In the genomic region with DNA sequence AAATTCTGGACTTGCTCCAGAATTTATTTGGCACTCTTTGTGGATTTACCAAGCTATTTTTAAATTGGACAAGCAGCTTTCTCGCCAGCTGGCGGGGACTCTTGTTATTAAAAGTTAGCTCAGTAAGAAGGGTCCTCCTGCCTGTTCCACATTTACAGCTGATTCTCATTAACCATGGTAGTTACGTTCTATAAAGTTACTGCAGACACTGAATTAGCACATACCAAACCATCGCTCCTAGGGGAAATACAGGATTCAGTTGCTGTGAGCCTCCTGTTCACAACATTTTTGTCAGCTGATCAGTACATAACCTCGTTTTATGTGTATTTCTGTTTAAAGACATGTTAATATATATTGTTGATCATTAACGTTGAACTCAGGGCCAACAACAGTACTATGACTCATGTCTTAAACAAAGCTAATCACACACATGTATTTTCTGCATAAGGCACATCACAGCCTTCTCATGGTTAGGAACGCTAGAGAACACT, we compare ENCODE assay signal across 16 cellular contexts. TPM values are rescaled to one million over a fixed set of nuclear protein-coding genes. Genes with fewer than 3 reads are reported as not detected.
DNase-seq lines count a peak whose midpoint lies in the region; ATAC-seq and TF ChIP-seq lines count a peak whose summit lies in the region.
"Had no signal": no experiment of that assay in that cellular context is flagged by ENCODE, and none has a peak within 500 bp of the region (broad histone marks: within the 10 kb centered on the region; RNA-seq: fewer than 3 reads in every experiment).

No MANE protein-coding gene starts in this region.

- H3K27me3 ChIP-seq in PC-3 (ENCODE audit: low read length) = no peaks in the 10 kb centered on the region
- no peaks in the 10 kb centered on the region for H3K27me3 ChIP-seq in skeletal muscle tissue (ENCODE audit: control insufficient read depth in 3 of 3, insufficient read depth in 3 of 3, low read length in 3 of 3)

- CTCF ChIA-PET in PC-3 (lab: Charles Lee) = no interaction called here

- peak overlapping the region; percentile 57; the same call in 1 of the 2 replicates for H3K4me2 ChIP-seq in PC-3 (ENCODE audit: low read length)

- no peak overlapping the region for H3K9ac ChIP-seq in PC-3 (ENCODE audit: low read length)
- H3K9ac ChIP-seq in skeletal muscle tissue (ENCODE audit: low read depth in 1 of 3, low read length in 3 of 3) = peak overlapping the region; percentile 1 to 54 (median 25)

- DNase-seq in DMS79 (lab: John Stamatoyannopoulos, UW) = peak; percentile 13
- no peak for DNase-seq in PC-3
- DNase-seq in glomerular visceral epithelial cell (ENCODE audit: extremely low spot score) = peak; percentile 6
- DNase-seq in stimulated activated CD4-positive, alpha-beta T cell treated with anti-CD3 and anti-CD28 coated beads, Interleukin-2, amount 100 ng/mL, for 24 hours = no peak
- no peak for DNase-seq in SK-N-DZ (ENCODE audit: low spot score)
- no peak for DNase-seq in NCI-H1436 (lab: John Stamatoyannopoulos, UW)
- DNase-seq: lower lobe of right lung, NCI-H2227 treated with DMSO at 0.1 percent for 48 hours, SHP77 had no signal

- POLR2A ChIA-PET in PC-3 (lab: Charles Lee; ENCODE audit: unreplicated experiment) = no interaction called here

- H2AFZ ChIP-seq in PC-3 (ENCODE audit: low read length) = no peak overlapping the region

- no TSS peak for BruUV-seq in PC-3 (replicated peaks; lab: Mats Ljungman, UMichigan)

- no peaks in the 10 kb centered on the region for H3F3A ChIP-seq in PC-3 (ENCODE audit: low read length, unreplicated experiment)

- H3K9me3 ChIP-seq in PC-3 (ENCODE audit: low read length) = no peaks in the 10 kb centered on the region
- no peaks in the 10 kb centered on the region for H3K9me3 ChIP-seq in skeletal muscle tissue (ENCODE audit: control insufficient read depth in 3 of 3, low read length in 3 of 3)
- H3K9me3 ChIP-seq: lower lobe of right lung had no signal

- no peaks in the 10 kb centered on the region; the same call in 1 of the 2 replicates for H4K20me1 ChIP-seq in PC-3 (ENCODE audit: low read length)

- peaks cover 58% of the 10 kb centered on the region for H3K4me1 ChIP-seq in PC-3 (ENCODE audit: insufficient read depth, low read length)
- H3K4me1 ChIP-seq in skeletal muscle tissue (ENCODE audit: control insufficient read depth in 3 of 3, insufficient read depth in 3 of 3, low read length in 3 of 3) = peaks cover 43 to 56% (median 48%) of the 10 kb centered on the region in 3 donors

- no peak for TF ChIP-seq CTCF in PC-3 (conservative IDR thresholded peaks at IDR 0.05; ENCODE audit: low read depth, low read length)

- H3K27ac ChIP-seq in PC-3 (ENCODE audit: low read length) = peak overlapping the region; percentile 68; the same call in 1 of the 2 replicates
- H3K27ac ChIP-seq in skeletal muscle tissue (ENCODE audit: low read depth, low read length) = peak overlapping the region; percentile 71
- H3K27ac ChIP-seq: lower lobe of right lung had no signal

- peaks cover 12% of the 10 kb centered on the region for H3K79me2 ChIP-seq in PC-3 (ENCODE audit: low read length)

- intact Hi-C loops in PC-3 (cut with micrococcal nuclease) = loop anchor here (1.0 kb wide), 1 partner anchor 138 kb away; no protein-coding TSS in a partner anchor

- no peak overlapping the region for H3K4me3 ChIP-seq in PC-3 (ENCODE audit: low read length)
- peak overlapping the region; percentile 15 to 57 (median 34) for H3K4me3 ChIP-seq in skeletal muscle tissue (ENCODE audit: low read length in 3 of 3)
- H3K4me3 ChIP-seq: K562, lower lobe of right lung had no signal

- ATAC-seq in PC-3 (no peak), HG03039 (IDR thresholded peaks at IDR 0.05; ENCODE audit: unreplicated experiment) (no peak)
- ATAC-seq: K562, lower lobe of right lung had no signal

- H3K9me2 ChIP-seq in PC-3 (replicated peaks; ENCODE audit: low read length) = no peaks in the 10 kb centered on the region

- peaks cover 5% of the 10 kb centered on the region; the same call in 1 of the 2 replicates for H3K36me3 ChIP-seq in PC-3 (ENCODE audit: low read depth, low read length)
- H3K36me3 ChIP-seq in skeletal muscle tissue (ENCODE audit: control insufficient read depth in 3 of 3, insufficient read depth in 3 of 3, low read length in 3 of 3) = peaks cover 17 to 33% (median 26%) of the 10 kb centered on the region in 3 donors

RNA-seq across cellular contexts. Expression of a gene that starts 4.2 kb away (rescaled TPM):
- 3.6 and 11.5 TPM in 2 replicates for total RNA-seq in PC-3 (2014; rRNA removed)
- total RNA-seq in skeletal muscle tissue = 90.8 TPM
- polyA plus RNA-seq in SK-N-DZ (2014; cell fraction: cytosol; rRNA removed) = 9.4 and 10.8 TPM in 2 replicates
- polyA plus RNA-seq in SK-N-DZ (2014; cell fraction: nucleus; rRNA removed) = 2.4 and 4.8 TPM in 2 replicates

RNA-seq across cellular contexts. Expression of a gene that starts 12.1 kb away (rescaled TPM):
- total RNA-seq in PC-3 (2014; rRNA removed) = under 0.01 and 0.11 TPM in 2 replicates
- 1.0 TPM for total RNA-seq in skeletal muscle tissue
- polyA plus RNA-seq in SK-N-DZ (2014; cell fraction: cytosol; rRNA removed) = 0.03 TPM in 1 of 2 replicates, not detected in the other
- 0.06 TPM in 1 of 2 replicates, not detected in the other for polyA plus RNA-seq in SK-N-DZ (2014; cell fraction: nucleus; rRNA removed)
- total RNA-seq: activated T-helper 1 cell treated with anti-CD3 and anti-CD28 coated beads, Interleukin-12 subunit alpha, Interleukin-12 subunit beta, Interleukin-2, Interleukin-4 antibody, amounts not matched to agents 30 ng/mL and 10 ng/mL and 1 ng/mL, durations not matched to agents 14 hours and 24 hours and 36 hours; glomerular endothelial cell; pulmonary artery endothelial cell had no signal

RNA-seq across cellular contexts. Expression of a gene that starts 48.7 kb away (rescaled TPM):
- total RNA-seq in PC-3 (2014; rRNA removed) (not detected in 2 replicates), skeletal muscle tissue (0.52 TPM)
- 0.16 TPM in 1 of 2 replicates, not detected in the other for polyA plus RNA-seq in SK-N-DZ (2014; cell fraction: cytosol; rRNA removed)
- not detected in 2 replicates for polyA plus RNA-seq in SK-N-DZ (2014; cell fraction: nucleus; rRNA removed)
- total RNA-seq: activated T-helper 1 cell treated with anti-CD3 and anti-CD28 coated beads, Interleukin-12 subunit alpha, Interleukin-12 subunit beta, Interleukin-2, Interleukin-4 antibody, amounts not matched to agents 30 ng/mL and 10 ng/mL and 1 ng/mL, durations not matched to agents 14 hours and 24 hours and 36 hours; glomerular endothelial cell; K562; lower lobe of right lung; pulmonary artery endothelial cell had no signal
- polyA plus RNA-seq: K562, urinary bladder had no signal

Comparison
In these comparisons a context has a peak if more than half of its experiments do, and no peak if none do; other contexts are left out.
1. DNase-seq: peak in DMS79 (single experiment) and glomerular visceral epithelial cell (single experiment); none in PC-3 (single experiment), stimulated activated CD4-positive, alpha-beta T cell treated with anti-CD3 and anti-CD28 coated beads, Interleukin-2, amount 100 ng/mL, for 24 hours (0 of 2), SK-N-DZ (single experiment) and NCI-H1436 (single experiment).